12 cellular contexts compared by ENCODE assay signal in genomic region chr5:142803428-142804111, GRCh38. TPM values are rescaled to one million over a fixed set of nuclear protein-coding genes. Genes with fewer than 3 reads are reported as not detected.
DNase-seq lines count a peak whose midpoint lies in the region; ATAC-seq and TF ChIP-seq lines count a peak whose summit lies in the region.
"Had no signal": no experiment of that assay in that cellular context is flagged by ENCODE, and none has a peak within 500 bp of the region (broad histone marks: within the 10 kb centered on the region; RNA-seq: fewer than 3 reads in every experiment).

No MANE protein-coding gene starts in this region.

- DNase-seq in NCI-H460 (ENCODE audit: extremely low read depth, low read depth) (peak; percentile 41), endodermal cell (no peak), left lung (peak in 1 of 2 donors; percentile 66), D341Med (ENCODE audit: low spot score) (no peak)
- no peak for DNase-seq in activated CD8-positive, alpha-beta memory T cell treated with anti-CD3 and anti-CD28 coated beads, Interleukin-2, amount 50 U/mL, for 48 hours
- DNase-seq: Caco-2; effector CD8-positive, alpha-beta T cell; H9; NCI-H2171 treated with DMSO at 0.1 percent for 48 hours had no signal

- H3K36me3 Mint-ChIP-seq in endodermal cell (ENCODE audit: low read depth) = no peaks in the 10 kb centered on the region

- no peaks in the 10 kb centered on the region for H3K27me3 ChIP-seq in endodermal cell (ENCODE audit: control insufficient read depth, insufficient read depth, low read length, poor library complexity, severe bottlenecking)
- no peaks in the 10 kb centered on the region for H3K27me3 ChIP-seq in left lung
- no peaks in the 10 kb centered on the region for H3K27me3 ChIP-seq in subcutaneous abdominal adipose tissue (ENCODE audit: control insufficient read depth in 5 of 5, insufficient read depth in 4 of 5, low read length in 5 of 5)

- H3K36me3 ChIP-seq in endodermal cell (ENCODE audit: control insufficient read depth, insufficient read depth, low read length) = no peaks in the 10 kb centered on the region
- no peaks in the 10 kb centered on the region for H3K36me3 ChIP-seq in left lung
- no peaks in the 10 kb centered on the region for H3K36me3 ChIP-seq in subcutaneous abdominal adipose tissue (ENCODE audit: control insufficient read depth in 5 of 5, insufficient read depth in 5 of 5, low read length in 5 of 5)

- H3K27me3 Mint-ChIP-seq in endodermal cell (ENCODE audit: insufficient read depth) = no peaks in the 10 kb centered on the region

- ATAC-seq in left lung = peak; percentile 65
- ATAC-seq in GM18861 (IDR thresholded peaks at IDR 0.05; ENCODE audit: unreplicated experiment) = no peak
- no peak for ATAC-seq in HG03442 (IDR thresholded peaks at IDR 0.05; ENCODE audit: unreplicated experiment)

- H3K27ac Mint-ChIP-seq in endodermal cell = peak overlapping the region; percentile 7
- H3K27ac Mint-ChIP-seq: H9 had no signal

- H3K4me1 ChIP-seq in endodermal cell (ENCODE audit: control insufficient read depth, insufficient read depth, low read length) (peaks cover 4% of the 10 kb centered on the region), left lung (peaks cover 0 to 96% of the 10 kb centered on the region in 2 donors), subcutaneous abdominal adipose tissue (ENCODE audit: control insufficient read depth in 5 of 5, insufficient read depth in 5 of 5, low read length in 5 of 5) (peaks cover 0 to 51% (median 26%) of the 10 kb centered on the region in 5 donors)

- WGBS in endodermal cell (ENCODE audit: insufficient coverage in 1 of 2, insufficient read length in 1 of 2), 2 experiments = 93 to 94% methylated on average over 10 to 11 of the region's 11 CpGs

- H3K9me3 ChIP-seq in endodermal cell (ENCODE audit: control insufficient read depth, low read length) (no peaks in the 10 kb centered on the region), left lung (no peaks in the 10 kb centered on the region), subcutaneous abdominal adipose tissue (ENCODE audit: control insufficient read depth in 5 of 5, low read length in 5 of 5) (no peaks in the 10 kb centered on the region)
- H3K9me3 ChIP-seq: Caco-2 had no signal

- H3K4me3 ChIP-seq in endodermal cell (ENCODE audit: low read length) (no peak overlapping the region), left lung (no peak overlapping the region), subcutaneous abdominal adipose tissue (ENCODE audit: low read depth in 1 of 5, low read length in 5 of 5) (no peak overlapping the region)

- H3K9ac ChIP-seq in endodermal cell (ENCODE audit: extremely low read depth, low read length, poor library complexity, severe bottlenecking) = no peak overlapping the region
- no peak overlapping the region for H3K9ac ChIP-seq in subcutaneous abdominal adipose tissue (ENCODE audit: low read length in 5 of 5)

- H3K9me3 Mint-ChIP-seq in endodermal cell = no peaks in the 10 kb centered on the region
- H3K9me3 Mint-ChIP-seq: H9 had no signal

- H3K27ac ChIP-seq in endodermal cell (ENCODE audit: low read depth, low read length) = no peak overlapping the region
- peak overlapping the region; percentile 37 to 97 for H3K27ac ChIP-seq in left lung
- peak overlapping the region; percentile 43 for H3K27ac ChIP-seq in subcutaneous abdominal adipose tissue (ENCODE audit: low read depth, low read length)

- H3K4me3 Mint-ChIP-seq in endodermal cell = no peak overlapping the region
- H3K4me3 Mint-ChIP-seq: H9 had no signal

- H3K4me1 Mint-ChIP-seq in endodermal cell = peaks cover 19% of the 10 kb centered on the region

- TF ChIP-seq CTCF in endodermal cell (conservative IDR thresholded peaks at IDR 0.05) (no peak), left lung (IDR thresholded peaks at IDR 0.05) (no peak)

- intact Hi-C loops in left lung (cut with DNase I) = no loop called here

RNA-seq across cellular contexts. Expression of gene ARHGAP26, which starts 33.4 kb away (rescaled TPM):
- 3.9 and 6.6 TPM in 2 replicates for total RNA-seq in NCI-H460 (2014; rRNA removed; shearing (Covaris generic))
- polyA plus RNA-seq in NCI-H460 (2014; cell fraction: nucleus; rRNA removed) = 3.8 and 5.8 TPM in 2 replicates
- 10 to 100 TPM; 49.2 to 60.5 TPM for total RNA-seq in endodermal cell
- 8.2 TPM for polyA plus RNA-seq in endodermal cell (2013, experiment 1 of 2)
- 7.3 TPM for polyA plus RNA-seq in endodermal cell (2013, experiment 2 of 2)
- 10 to 100 TPM; 25.6 to 61.9 TPM for total RNA-seq in left lung
